34 cellular contexts compared by ENCODE assay signal in the genomic region with DNA sequence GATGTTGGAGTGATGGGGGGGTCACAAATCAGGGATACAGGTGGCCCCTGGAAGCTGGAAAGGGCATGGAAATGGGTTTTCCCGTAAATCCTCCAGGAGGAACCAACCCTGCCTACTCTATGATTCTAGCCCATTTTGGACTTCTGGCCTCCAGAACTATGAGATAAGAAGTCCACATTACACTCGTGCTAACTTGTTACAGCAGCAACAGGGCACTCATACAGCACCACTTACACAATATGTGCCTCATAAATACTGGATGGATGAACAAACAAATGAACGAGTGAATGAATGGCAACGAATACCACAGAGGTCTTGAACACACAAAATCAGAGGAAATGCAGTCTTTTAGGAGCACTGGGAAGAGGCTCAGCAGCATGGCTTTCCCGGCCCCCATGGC.
"Had no signal": no experiment of that assay in that cellular context is flagged by ENCODE, and none has a peak within 500 bp of the region (broad histone marks: within the 10 kb centered on the region; RNA-seq: fewer than 3 reads in every experiment).

No MANE protein-coding gene starts in this region.

- DNase-seq: Karpas-422, Kasumi-1, MG63, MM.1S, MV-4-11, NCI-H1048, NCI-H1092, NCI-H1092 treated with DMSO at 0.1 percent for 48 hours, NCI-H1105, NCI-H1105 treated with DMSO at 0.1 percent for 48 hours, NCI-H1417 treated with DMSO at 0.1 percent for 48 hours, NCI-H1436, NCI-H1436 treated with DMSO at 0.1 percent for 48 hours, NCI-H146, NCI-H1694, NCI-H1694 treated with DMSO at 0.1 percent for 48 hours, NCI-H187, NCI-H187 treated with DMSO at 0.1 percent for 48 hours, NCI-H1930, NCI-H2029, NCI-H2029 treated with DMSO at 0.1 percent for 48 hours, NCI-H2081, NCI-H2081 treated with DMSO at 0.1 percent for 48 hours, NCI-H2107, NCI-H2171, NCI-H2171 treated with DMSO at 0.1 percent for 48 hours, NCI-H2227 treated with DMSO at 0.1 percent for 48 hours, NCI-H226, NCI-H345, NCI-H446, NCI-H446 treated with DMSO at 0.1 percent for 48 hours, NCI-H510A, NCI-H510A treated with DMSO at 0.1 percent for 48 hours, NCI-H524 had no signal

- H3K27me3 ChIP-seq: MG63 had no signal

- H3K4me3 ChIP-seq: MG63 had no signal

- H3K36me3 ChIP-seq: MG63 had no signal

- H3K9me3 ChIP-seq: MG63 had no signal
